15 cellular contexts compared by ENCODE assay signal in the genomic region with DNA sequence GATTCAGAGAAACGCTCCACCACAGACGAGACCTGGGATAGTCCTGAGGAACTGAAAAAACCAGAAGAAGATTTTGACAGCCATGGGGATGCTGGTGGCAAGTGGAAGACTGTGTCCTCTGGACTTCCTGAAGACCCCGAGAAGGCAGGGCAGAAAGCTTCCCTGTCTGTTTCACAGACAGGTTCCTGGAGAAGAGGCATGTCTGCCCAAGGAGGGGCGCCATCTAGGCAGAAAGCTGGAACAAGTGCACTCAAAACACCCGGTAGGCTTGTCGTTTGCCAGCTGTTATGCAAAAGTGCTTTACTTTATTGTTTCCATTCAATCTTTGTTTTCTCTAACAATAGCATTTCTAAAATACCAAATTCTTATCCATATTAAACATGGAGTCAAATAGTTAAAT.
DNase-seq lines count a peak whose midpoint lies in the region; ATAC-seq lines count a peak whose summit lies in the region.
"Had no signal": no experiment of that assay in that cellular context is flagged by ENCODE, and none has a peak within 500 bp of the region (broad histone marks: within the 10 kb centered on the region; RNA-seq: fewer than 3 reads in every experiment).

No MANE protein-coding gene starts in this region.

- H3K9me3 ChIP-seq in Karpas-422 (ENCODE audit: low read length) (no peaks in the 10 kb centered on the region), right cardiac atrium (ENCODE audit: control insufficient read depth, low read length) (no peaks in the 10 kb centered on the region)
- H3K9me3 ChIP-seq: psoas muscle had no signal

- no peak overlapping the region for H3K9ac ChIP-seq in Karpas-422 (ENCODE audit: low read length)

- H2AFZ ChIP-seq in Karpas-422 (ENCODE audit: low read length), result no peak overlapping the region

- no peaks in the 10 kb centered on the region for H3K36me3 ChIP-seq in Karpas-422 (ENCODE audit: insufficient read depth, low read length)
- H3K36me3 ChIP-seq: tibial artery had no signal

- H3K4me2 ChIP-seq in Karpas-422 (ENCODE audit: low read depth, low read length, poor library complexity, severe bottlenecking), result no peak overlapping the region

- no peak for ATAC-seq in HG03196 (IDR thresholded peaks at IDR 0.05; ENCODE audit: unreplicated experiment)
- ATAC-seq in right cardiac atrium, result no peak
- ATAC-seq: activated CD4-positive, alpha-beta T cell treated with anti-CD3 and anti-CD28 coated beads for 36 hours; activated T-cell treated with anti-CD3 and anti-CD28 coated beads, Interleukin-2, amount 50 U/mL, for 72 hours; psoas muscle had no signal

- H3K27me3 ChIP-seq in Karpas-422 (ENCODE audit: low read length) (no peaks in the 10 kb centered on the region), right cardiac atrium (ENCODE audit: control insufficient read depth, insufficient read depth) (no peaks in the 10 kb centered on the region)
- H3K27me3 ChIP-seq: tibial artery had no signal

- DNase-seq in NCI-H146 (lab: John Stamatoyannopoulos, UW) (peak; percentile 16), NCI-H146 treated with DMSO at 0.1 percent for 48 hours (lab: John Stamatoyannopoulos, UW; ENCODE audit: unreplicated experiment) (no peak), Karpas-422 (peak; percentile 49), amniotic epithelial cell (ENCODE audit: low read depth) (peak; percentile 13), myocyte (ENCODE audit: low read depth) (peak; percentile 16), right cardiac atrium (no peak), cerebellar cortex (ENCODE audit: low spot score) (no peak)
- DNase-seq: activated CD4-positive, alpha-beta T cell treated with anti-CD3 and anti-CD28 coated beads for 36 hours; activated T-cell treated with anti-CD3 and anti-CD28 coated beads, Interleukin-2, amount 50 U/mL, for 72 hours; dermis blood vessel endothelial cell; NCI-H1930; psoas muscle; stimulated activated CD8-positive, alpha-beta memory T cell treated with anti-CD3 and anti-CD28 coated beads, Interleukin-4, amount 100 ng/mL, for 48 hours; tibial artery had no signal

- H3K79me2 ChIP-seq in Karpas-422 (ENCODE audit: low read length), result no peaks in the 10 kb centered on the region

- H3K4me1 ChIP-seq in Karpas-422 (ENCODE audit: low read length) (no peaks in the 10 kb centered on the region), right cardiac atrium (ENCODE audit: control insufficient read depth, insufficient read depth, low read length) (no peaks in the 10 kb centered on the region)
- H3K4me1 ChIP-seq: psoas muscle, tibial artery had no signal

- intact Hi-C loops in right cardiac atrium (cut with DNase I), result loop anchor here in 2 of 4 donors (10.0 kb wide), 1 partner anchor 113 kb away; no protein-coding TSS in a partner anchor

- H3K9me2 ChIP-seq in Karpas-422 (replicated peaks; ENCODE audit: insufficient read depth, low read length), result no peaks in the 10 kb centered on the region

- WGBS in right cardiac atrium, result 75% methylated on average over 6 of the region's 6 CpGs

- H3K4me3 ChIP-seq in Karpas-422 (ENCODE audit: low read length) (no peak overlapping the region), right cardiac atrium (ENCODE audit: low read length) (no peak overlapping the region)
- H3K4me3 ChIP-seq: psoas muscle, tibial artery had no signal

- no peaks in the 10 kb centered on the region for H4K20me1 ChIP-seq in Karpas-422 (ENCODE audit: insufficient read depth, low read depth, low read length)

- H3K27ac ChIP-seq in Karpas-422 (ENCODE audit: low read length) (no peak overlapping the region), right cardiac atrium (ENCODE audit: low read length) (no peak overlapping the region)
- H3K27ac ChIP-seq: psoas muscle, tibial artery had no signal

Comparison
In these comparisons a context has a peak if more than half of its experiments do, and no peak if none do; other contexts are left out.
1. DNase-seq: peak in NCI-H146 (single experiment), Karpas-422 (single experiment), amniotic epithelial cell (single experiment) and myocyte (single experiment); none in NCI-H146 treated with DMSO at 0.1 percent for 48 hours (single experiment), right cardiac atrium (0 of 3) and cerebellar cortex (single experiment).